In the genomic region with DNA sequence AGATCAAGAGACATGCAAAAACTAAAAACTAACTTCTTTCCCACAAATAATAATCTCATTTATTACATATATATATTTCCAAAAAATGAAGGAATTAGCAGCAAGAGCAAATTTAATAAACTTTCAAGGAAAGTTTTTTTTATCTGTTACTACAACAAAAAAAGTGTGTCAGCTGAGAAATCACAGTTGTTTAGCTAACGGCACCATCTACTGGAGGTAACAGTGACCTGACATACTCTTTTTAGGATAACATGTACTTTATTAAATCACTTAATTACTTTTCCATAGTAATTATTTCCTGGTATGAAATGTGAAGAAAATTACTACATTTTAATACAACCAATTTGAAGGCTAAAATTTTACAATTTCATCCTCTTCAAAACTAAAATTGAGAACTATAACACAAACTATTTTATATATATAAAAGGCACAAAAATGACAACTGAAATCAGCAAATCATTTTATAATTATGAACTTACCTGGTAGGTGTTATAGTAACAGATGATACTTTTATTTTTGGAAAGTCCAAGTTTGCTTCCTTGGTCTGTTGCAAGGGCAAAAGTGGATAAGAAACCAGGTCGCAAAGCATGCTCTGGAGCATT, we compare ENCODE assay signal across 8 cellular contexts.
DNase-seq lines count a peak whose midpoint lies in the region; ATAC-seq, FAIRE-seq and TF ChIP-seq lines count a peak whose summit lies in the region.

No MANE protein-coding gene starts in this region.

- no peak overlapping the region for H3K27ac Mint-ChIP-seq in nephron progenitor cell
- H3K27ac Mint-ChIP-seq in stimulated activated effector memory CD8-positive, alpha-beta T cell treated with anti-CD3 and anti-CD28 coated beads, Interleukin-12 subunit alpha, Interleukin-12 subunit beta, amount 100 ng/mL, for 72 hours: no peak overlapping the region

- H3K36me3 Mint-ChIP-seq in nephron progenitor cell (ENCODE audit: low read depth): peaks cover 2% of the 10 kb centered on the region
- H3K36me3 Mint-ChIP-seq in stimulated activated effector memory CD8-positive, alpha-beta T cell treated with anti-CD3 and anti-CD28 coated beads, Interleukin-12 subunit alpha, Interleukin-12 subunit beta, amount 100 ng/mL, for 72 hours: peaks cover 85% of the 10 kb centered on the region

- ATAC-seq in HG02759 (IDR thresholded peaks at IDR 0.05; ENCODE audit: unreplicated experiment): no peak
- no peak for ATAC-seq in stimulated activated effector memory CD8-positive, alpha-beta T cell treated with anti-CD3 and anti-CD28 coated beads, Interleukin-12 subunit alpha, Interleukin-12 subunit beta, amount 100 ng/mL, for 72 hours

- no peak overlapping the region for H3K4me3 Mint-ChIP-seq in nephron progenitor cell
- H3K4me3 Mint-ChIP-seq in stimulated activated effector memory CD8-positive, alpha-beta T cell treated with anti-CD3 and anti-CD28 coated beads, Interleukin-12 subunit alpha, Interleukin-12 subunit beta, amount 100 ng/mL, for 72 hours: no peak overlapping the region

- peak; percentile 55 for FAIRE-seq in colon (lab: Jason Lieb, UNC)

- TF ChIP-seq CTCF in GM20000 (IDR thresholded peaks at IDR 0.05; ENCODE audit: extremely low read depth, missing control alignments) (no peak), nephron progenitor cell (IDR thresholded peaks at IDR 0.05) (peak; percentile 56)

- H3K27me3 Mint-ChIP-seq in nephron progenitor cell (ENCODE audit: low read depth, poor library complexity): no peaks in the 10 kb centered on the region

- H3K9me3 Mint-ChIP-seq in nephron progenitor cell: no peaks in the 10 kb centered on the region
- H3K9me3 Mint-ChIP-seq in stimulated activated effector memory CD8-positive, alpha-beta T cell treated with anti-CD3 and anti-CD28 coated beads, Interleukin-12 subunit alpha, Interleukin-12 subunit beta, amount 100 ng/mL, for 72 hours: no peaks in the 10 kb centered on the region

- DNase-seq in DMS53 (lab: John Stamatoyannopoulos, UW) (peak; percentile 58), DMS53 treated with DMSO at 0.1 percent for 48 hours (lab: John Stamatoyannopoulos, UW; ENCODE audit: unreplicated experiment) (no peak), GM20000 (ENCODE audit: low spot score) (peak; percentile 26), NCI-H82 treated with DMSO at 0.1 percent for 48 hours (lab: John Stamatoyannopoulos, UW; ENCODE audit: unreplicated experiment) (peak; percentile 1), nephron progenitor cell (no peak)
- no peak for DNase-seq in stimulated activated effector memory CD8-positive, alpha-beta T cell treated with anti-CD3 and anti-CD28 coated beads, Interleukin-12 subunit alpha, Interleukin-12 subunit beta, amount 100 ng/mL, for 72 hours (ENCODE audit: low spot score in 2 of 2)

- H3K4me1 Mint-ChIP-seq in nephron progenitor cell: no peaks in the 10 kb centered on the region
- H3K4me1 Mint-ChIP-seq in stimulated activated effector memory CD8-positive, alpha-beta T cell treated with anti-CD3 and anti-CD28 coated beads, Interleukin-12 subunit alpha, Interleukin-12 subunit beta, amount 100 ng/mL, for 72 hours: no peaks in the 10 kb centered on the region

Comparison
In these comparisons a context has a peak if more than half of its experiments do, and no peak if none do; other contexts are left out.
1. DNase-seq: peak in DMS53 (single experiment), GM20000 (single experiment) and NCI-H82 treated with DMSO at 0.1 percent for 48 hours (single experiment); none in DMS53 treated with DMSO at 0.1 percent for 48 hours (single experiment), nephron progenitor cell (single experiment) and stimulated activated effector memory CD8-positive, alpha-beta T cell treated with anti-CD3 and anti-CD28 coated beads, Interleukin-12 subunit alpha, Interleukin-12 subunit beta, amount 100 ng/mL, for 72 hours (0 of 2).